In the genomic region with DNA sequence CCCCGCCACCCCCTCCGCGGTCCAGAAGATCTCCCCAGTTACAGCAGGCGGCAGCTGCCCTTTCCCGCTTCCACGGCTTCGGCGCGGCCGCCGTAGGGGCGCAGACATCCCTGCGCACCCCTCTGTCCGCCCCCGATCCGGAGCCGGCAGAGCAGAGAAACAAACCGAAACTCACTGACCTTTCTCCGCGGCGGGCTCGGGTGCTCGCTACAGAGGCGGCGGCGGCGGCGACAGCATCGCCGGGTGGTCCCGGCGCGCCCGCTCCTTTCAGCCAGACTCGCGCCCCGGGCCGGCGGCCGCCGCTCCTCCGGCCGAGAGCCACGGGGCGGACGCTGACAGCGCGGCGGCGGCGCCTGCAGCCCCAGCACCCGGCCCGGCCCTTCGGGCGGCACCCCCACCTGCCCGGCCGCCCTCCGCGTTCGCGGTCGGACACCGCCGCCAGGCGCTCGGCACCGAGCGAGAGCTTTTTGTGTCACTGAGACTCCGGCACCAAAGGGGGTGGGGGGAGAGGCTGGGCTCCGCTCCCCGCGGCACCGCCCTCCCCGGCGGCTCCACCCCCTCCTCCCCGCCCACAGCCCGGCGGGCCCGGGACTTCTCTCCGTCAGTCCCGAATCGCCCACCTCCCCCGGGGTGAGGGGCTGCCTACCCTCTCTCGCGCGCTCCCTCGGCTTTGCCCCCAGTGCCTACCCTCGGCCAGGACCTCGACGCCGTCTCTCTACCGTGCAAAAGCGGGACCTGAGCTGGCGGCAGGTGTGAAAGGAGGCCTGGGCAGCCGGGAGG, we compare ENCODE assay signal across 8 cellular contexts. TPM values are rescaled to one million over a fixed set of nuclear protein-coding genes. Genes with fewer than 3 reads are reported as not detected.
DNase-seq lines count a peak whose midpoint lies in the region; ATAC-seq, FAIRE-seq and TF ChIP-seq lines count a peak whose summit lies in the region.

No MANE protein-coding gene starts in this region.

- peak overlapping the region; percentile 76 for H3K4me2 ChIP-seq in trophoblast cell (ENCODE audit: low read length)

- H3K14ac ChIP-seq in trophoblast cell (ENCODE audit: low read length), result peak overlapping the region; percentile 86

- DNase-seq in D721Med (ENCODE audit: insufficient read length, low spot score) (peak; percentile 80), HuH-7.5 (ENCODE audit: low spot score) (peak; percentile 69), SK-N-MC (ENCODE audit: low read depth, low spot score) (no peak), heart right ventricle (peak; percentile 87), trophoblast cell (peak; percentile 34 to 51), transverse colon (peak; percentile 88)
- DNase-seq in activated naive CD8-positive, alpha-beta T cell treated with anti-CD3 and anti-CD28 coated beads, Interleukin-2, amount 50 U/mL, for 24 hours, result peak; percentile 68

- H3K4me1 ChIP-seq in heart right ventricle, result peaks cover 0 to 50% (median 31%) of the 10 kb centered on the region in 9 donors
- H3K4me1 ChIP-seq in trophoblast cell (ENCODE audit: control insufficient read depth in 1 of 2, insufficient read depth in 2 of 2, low read length in 2 of 2), result peaks cover 2 to 19% of the 10 kb centered on the region in 2 experiments
- peaks cover 7 to 33% (median 10%) of the 10 kb centered on the region in 4 donors for H3K4me1 ChIP-seq in transverse colon

- H3K27ac ChIP-seq in SK-N-MC (no peak overlapping the region), heart right ventricle (peak overlapping the region; percentile 79 to 96 (median 90)), trophoblast cell (ENCODE audit: low read depth, low read length) (peak overlapping the region; percentile 24), transverse colon (peak overlapping the region; percentile 83 to 87 (median 86))

- H3K4me3 ChIP-seq in SK-N-MC (peak overlapping the region; percentile 81), heart right ventricle (peak overlapping the region; percentile 32 to 97 (median 90)), trophoblast cell (ENCODE audit: low read depth, low read length) (peak overlapping the region; percentile 96), transverse colon (peak overlapping the region; percentile 79 to 95 (median 90))

- no peak for TF ChIP-seq EP300 in transverse colon (IDR thresholded peaks at IDR 0.05; ENCODE audit: low read depth)

- peak overlapping the region; percentile 65 for H2BK120ac ChIP-seq in trophoblast cell (ENCODE audit: insufficient read depth, low read length, poor library complexity)

- H3K4me3 Mint-ChIP-seq in activated naive CD8-positive, alpha-beta T cell treated with anti-CD3 and anti-CD28 coated beads, Interleukin-2, amount 50 U/mL, for 24 hours, result peak overlapping the region; percentile 74

- TF ChIP-seq POLR2A in transverse colon (IDR thresholded peaks at IDR 0.05), result peak; percentile 24

- ATAC-seq in GM21515 (IDR thresholded peaks at IDR 0.05; ENCODE audit: unreplicated experiment) (peak; percentile 81), heart right ventricle (peak; percentile 90 to 96 (median 94))
- ATAC-seq in activated naive CD8-positive, alpha-beta T cell treated with anti-CD3 and anti-CD28 coated beads, Interleukin-2, amount 50 U/mL, for 24 hours, result peak; percentile 79

- H3K36me3 ChIP-seq in SK-N-MC (ENCODE audit: insufficient read depth, low read length) (peaks cover 5% of the 10 kb centered on the region; the same call in 1 of the 2 replicates), heart right ventricle (peaks cover 0 to 24% (median 5%) of the 10 kb centered on the region in 9 donors), trophoblast cell (ENCODE audit: control insufficient read depth in 1 of 2, insufficient read depth in 2 of 2, low read length in 2 of 2) (peaks cover 0 to 4% of the 10 kb centered on the region in 2 experiments), transverse colon (no peaks in the 10 kb centered on the region)

- H3K79me1 ChIP-seq in trophoblast cell (ENCODE audit: low read length), result peaks cover 15% of the 10 kb centered on the region

- peak; percentile 29 for TF ChIP-seq CTCF in D721Med (IDR thresholded peaks at IDR 0.05; ENCODE audit: insufficient read depth, missing control alignments)
- TF ChIP-seq CTCF in heart right ventricle (IDR thresholded peaks at IDR 0.05), result peak; percentile 16 to 71 (median 37)
- TF ChIP-seq CTCF in transverse colon (IDR thresholded peaks at IDR 0.05), result peak in 2 of 5 experiments; percentile 30 to 36

- peak overlapping the region; percentile 92 for H2AFZ ChIP-seq in trophoblast cell (ENCODE audit: insufficient read depth, low read length, poor library complexity)

- peak overlapping the region; percentile 89 for H3K18ac ChIP-seq in trophoblast cell (ENCODE audit: low read length)

- peak overlapping the region; percentile 69 for H2BK5ac ChIP-seq in trophoblast cell (ENCODE audit: low read depth, low read length, poor library complexity)

- peak overlapping the region; percentile 80 for H3K4ac ChIP-seq in trophoblast cell (ENCODE audit: low read depth, low read length)

- H3K9me3 ChIP-seq in SK-N-MC (ENCODE audit: low read depth, low read length) (no peaks in the 10 kb centered on the region), heart right ventricle (no peaks in the 10 kb centered on the region), trophoblast cell (ENCODE audit: insufficient read depth, low read depth, low read length) (no peaks in the 10 kb centered on the region), transverse colon (no peaks in the 10 kb centered on the region)

- H3K79me2 ChIP-seq in trophoblast cell (ENCODE audit: control insufficient read depth, insufficient read depth, low read length, poor library complexity), result peaks cover 5% of the 10 kb centered on the region

- H3K23ac ChIP-seq in trophoblast cell (ENCODE audit: low read length), result no peak overlapping the region

- 0 to 1% methylated on average over 65 to 95 of the region's 95 CpGs for WGBS in heart right ventricle, 2 donors
- no CpG with 5 or more reads among the region's 95 CpGs for WGBS in trophoblast cell (ENCODE audit: extremely low coverage, insufficient coverage, insufficient read length)
- 2% methylated on average over 40 of the region's 95 CpGs; no CpG with 5 or more reads in 1 of the 2 donors for WGBS in transverse colon (ENCODE audit: low coverage in 1 of 2), 2 donors

- no peak for FAIRE-seq in D721Med (lab: Jason Lieb, UNC)

- peak overlapping the region; percentile 81 for H4K8ac ChIP-seq in trophoblast cell (ENCODE audit: low read depth, low read length)

- H3K9me3 Mint-ChIP-seq in activated naive CD8-positive, alpha-beta T cell treated with anti-CD3 and anti-CD28 coated beads, Interleukin-2, amount 50 U/mL, for 24 hours, result no peaks in the 10 kb centered on the region

- H3K4me1 Mint-ChIP-seq in activated naive CD8-positive, alpha-beta T cell treated with anti-CD3 and anti-CD28 coated beads, Interleukin-2, amount 50 U/mL, for 24 hours, result peaks cover 10% of the 10 kb centered on the region

- intact Hi-C loops in heart right ventricle (cut with DNase I) (loop anchor here in 9 of 10 donors (2.0 to 10.0 kb wide), 11 partner anchors 147 to 339 kb away; no protein-coding TSS in a partner anchor), transverse colon (cut with DNase I; ENCODE audit: low total_unique reads) (loop anchor here (10.0 kb wide), 1 partner anchor 259 kb away; no protein-coding TSS in a partner anchor)

- peak overlapping the region; percentile 83 for H4K91ac ChIP-seq in trophoblast cell (ENCODE audit: low read depth, low read length)

- H3K27me3 Mint-ChIP-seq in activated naive CD8-positive, alpha-beta T cell treated with anti-CD3 and anti-CD28 coated beads, Interleukin-2, amount 50 U/mL, for 24 hours, result peaks cover 54% of the 10 kb centered on the region

- in situ Hi-C loops in transverse colon (cut with MboI; ENCODE audit: low pct_ligation_motif_present in 1 of 4, low pct_unique_long_range_greater_than_20kb in 1 of 4, low sequenced_read_pairs in 3 of 4), result loop anchor here in 3 of 4 donors (10.0 to 25.0 kb wide), 3 partner anchors 259 to 309 kb away; no protein-coding TSS in a partner anchor

- no peaks in the 10 kb centered on the region for H3K36me3 Mint-ChIP-seq in activated naive CD8-positive, alpha-beta T cell treated with anti-CD3 and anti-CD28 coated beads, Interleukin-2, amount 50 U/mL, for 24 hours (ENCODE audit: low read depth)

- peak overlapping the region; percentile 59 for H3K9ac ChIP-seq in SK-N-MC (ENCODE audit: insufficient read length)
- peak overlapping the region; percentile 67 for H3K9ac ChIP-seq in trophoblast cell (ENCODE audit: low read length)

- peaks cover 0 to 61% (median 0%) of the 10 kb centered on the region in 7 donors for H3K27me3 ChIP-seq in heart right ventricle
- no peaks in the 10 kb centered on the region for H3K27me3 ChIP-seq in trophoblast cell (ENCODE audit: insufficient read depth, low read length)
- H3K27me3 ChIP-seq in transverse colon, result no peaks in the 10 kb centered on the region

- H4K12ac ChIP-seq in trophoblast cell (ENCODE audit: low read depth, low read length), result peak overlapping the region; percentile 50

- no peak overlapping the region for H3K27ac Mint-ChIP-seq in activated naive CD8-positive, alpha-beta T cell treated with anti-CD3 and anti-CD28 coated beads, Interleukin-2, amount 50 U/mL, for 24 hours

- peak overlapping the region; percentile 31 for H2BK12ac ChIP-seq in trophoblast cell (ENCODE audit: low read length)

- H2AK5ac ChIP-seq in trophoblast cell (ENCODE audit: low read length), result no peak overlapping the region

RNA-seq across cellular contexts. Expression of a gene that starts 1.4 kb away (rescaled TPM):
- total RNA-seq in heart right ventricle (10 to 100 TPM in 8 of 10 donors, 1 to 10 TPM in 2; 8.6 to 19.1 (median 11.3) TPM), transverse colon (100 to 1,000 TPM in 2 of 4 donors, 10 to 100 TPM in 2; 29.7 to 340 (median 159) TPM)
- polyA plus RNA-seq in heart right ventricle, result 1 to 10 TPM; 1.7 to 2.7 TPM
- 4.0 and 4.4 TPM in 2 replicates for polyA plus RNA-seq in trophoblast cell (2013)
